In the genomic region with DNA sequence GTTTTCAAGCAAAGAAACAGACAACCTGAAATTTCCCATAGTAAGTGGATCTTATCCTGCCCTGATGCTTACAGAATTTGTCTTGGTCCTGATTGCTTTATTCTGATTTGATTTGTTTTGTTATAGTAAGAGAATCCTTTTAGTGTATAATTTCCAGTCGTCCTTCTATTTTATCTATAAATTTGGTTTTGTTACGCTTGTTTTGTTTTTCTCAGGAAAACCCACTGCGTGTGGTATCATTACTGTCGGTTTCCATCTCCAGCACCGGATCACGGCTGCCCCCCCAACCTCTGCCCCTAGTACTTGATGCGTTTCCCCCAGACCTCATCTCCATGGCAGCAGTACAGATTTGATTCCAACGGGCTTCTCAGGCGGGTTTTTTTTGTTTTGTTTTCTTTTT, we compare ENCODE assay signal across 8 cellular contexts.
"Had no signal": no experiment of that assay in that cellular context is flagged by ENCODE, and none has a peak within 500 bp of the region (broad histone marks: within the 10 kb centered on the region; RNA-seq: fewer than 3 reads in every experiment).

No MANE protein-coding gene starts in this region.

- H3K4me3 ChIP-seq: GM12878 had no signal

- DNase-seq: GDM1, GF-D8 had no signal

- FAIRE-seq: G401.6, GM12878, GM12891, GM12892, GM18507, GM19239 had no signal

- ATAC-seq: GM12878 had no signal
